ENCODE assay signal across 8 cellular contexts in genomic region chr7:142535123-142535779, GRCh38.
DNase-seq lines count a peak whose midpoint lies in the region; FAIRE-seq and TF ChIP-seq lines count a peak whose summit lies in the region.

No MANE protein-coding gene starts in this region.

- H3K9me3 ChIP-seq in ascending aorta (no peaks in the 10 kb centered on the region), kidney (ENCODE audit: control insufficient read depth in 1 of 2, low read length in 2 of 2) (no peaks in the 10 kb centered on the region)

- H3K4me3 ChIP-seq in ascending aorta (no peak overlapping the region), kidney (ENCODE audit: low read length in 2 of 2) (no peak overlapping the region)

- H3K36me3 ChIP-seq in ascending aorta (no peaks in the 10 kb centered on the region), kidney (ENCODE audit: control insufficient read depth in 1 of 2, insufficient read depth in 2 of 2, low read length in 2 of 2) (no peaks in the 10 kb centered on the region)

- H3K27ac ChIP-seq in ascending aorta (no peak overlapping the region), kidney (ENCODE audit: low read depth in 2 of 2, low read length in 2 of 2) (no peak overlapping the region)

- H3K4me1 ChIP-seq in ascending aorta (no peaks in the 10 kb centered on the region), kidney (ENCODE audit: control insufficient read depth in 1 of 2, insufficient read depth in 1 of 2, low read depth in 1 of 2, low read length in 2 of 2) (no peaks in the 10 kb centered on the region)

- no peak for TF ChIP-seq POLR2A in H54 (IDR thresholded peaks at IDR 0.05; ENCODE audit: low read depth, low read length)

- TF ChIP-seq CTCF in LNCAP (IDR thresholded peaks at IDR 0.05) (peak; percentile 84), ascending aorta (IDR thresholded peaks at IDR 0.05) (peak in 2 of 3 experiments; percentile 20 to 47), kidney (IDR thresholded peaks at IDR 0.05; ENCODE audit: borderline replicate concordance, extremely low read depth, insufficient read depth) (peak; percentile 62)

- DNase-seq in DMS153 (lab: John Stamatoyannopoulos, UW) (peak; percentile 7), DMS153 treated with DMSO at 0.1 percent for 48 hours (lab: John Stamatoyannopoulos, UW; ENCODE audit: unreplicated experiment) (no peak), H54 (ENCODE audit: insufficient read length, low spot score) (peak; percentile 43), T-helper 22 cell (ENCODE audit: low read depth) (peak; percentile 50), ascending aorta (ENCODE audit: low spot score in 2 of 2) (no peak), kidney (no peak)
- DNase-seq in stimulated activated CD4-positive, alpha-beta T cell treated with anti-CD3 and anti-CD28 coated beads, Interleukin-4, amount 100 ng/mL, for 1 hour = peak; percentile 77

- FAIRE-seq in H54 (lab: Jason Lieb, UNC) = no peak
- no peak for FAIRE-seq in kidney (lab: Jason Lieb, UNC)

- no peak overlapping the region for H3K9ac ChIP-seq in kidney (ENCODE audit: low read length in 2 of 2)

- H3K27me3 ChIP-seq in ascending aorta = no peaks in the 10 kb centered on the region

- intact Hi-C loops in ascending aorta (cut with DNase I) (no loop called here), kidney (cut with DNase I) (no loop called here)

Comparison
In these comparisons a context has a peak if more than half of its experiments do, and no peak if none do; other contexts are left out.
1. DNase-seq: peak in DMS153 (single experiment), H54 (single experiment), T-helper 22 cell (single experiment) and stimulated activated CD4-positive, alpha-beta T cell treated with anti-CD3 and anti-CD28 coated beads, Interleukin-4, amount 100 ng/mL, for 1 hour (single experiment); none in DMS153 treated with DMSO at 0.1 percent for 48 hours (single experiment), ascending aorta (0 of 2) and kidney (single experiment).
2. CTCF ChIP-seq: peak in every context shown above with its lines; median percentile 84 in LNCAP; 62 in kidney; 34 in ascending aorta.